7 cellular contexts compared by ENCODE assay signal in the genomic region with DNA sequence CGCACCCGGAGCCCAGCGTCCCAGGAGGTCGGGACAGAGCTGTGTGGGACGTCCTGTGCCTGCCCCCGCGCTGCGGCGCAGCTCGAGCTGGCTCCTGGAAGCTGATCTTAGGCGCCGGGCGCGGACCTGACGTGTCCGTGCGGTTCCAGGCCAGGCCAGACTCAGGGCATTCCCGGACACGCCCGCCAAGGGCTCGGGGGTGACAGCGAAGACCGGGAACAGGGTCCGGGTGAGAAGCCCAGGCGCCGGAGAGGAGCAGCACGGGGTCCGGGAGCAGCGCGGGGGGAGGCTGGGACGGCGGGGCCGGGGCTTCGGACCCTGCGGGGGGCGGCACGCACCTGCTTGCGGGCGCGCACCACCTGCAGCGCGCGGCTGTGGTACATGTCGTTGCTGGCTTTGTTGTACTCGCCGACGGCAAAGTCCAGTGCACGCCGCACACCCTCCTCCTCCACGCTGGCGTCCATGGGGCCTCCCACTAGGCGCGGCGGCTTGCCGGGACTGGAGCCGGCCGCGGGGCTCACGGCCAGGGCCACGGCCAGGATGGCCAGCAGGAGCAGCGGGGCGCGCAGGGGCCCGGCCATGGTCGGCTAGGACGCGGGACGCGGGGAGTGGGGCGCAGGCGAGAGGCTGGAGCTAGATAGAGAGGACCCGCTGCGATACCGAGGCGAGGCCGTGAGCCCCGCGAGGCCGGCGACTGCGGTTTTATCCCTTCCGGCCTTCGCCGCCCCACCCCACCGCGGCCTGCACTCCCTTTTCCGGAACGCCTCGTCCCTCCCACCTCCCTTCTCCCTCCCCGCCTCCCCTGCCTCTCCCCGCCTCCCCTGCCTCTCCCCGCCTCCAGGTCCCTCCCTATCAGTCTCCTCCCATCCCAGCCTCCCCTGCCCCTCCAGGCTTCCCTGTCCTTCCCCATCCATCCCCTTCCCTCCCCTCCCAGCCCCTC. TPM values are rescaled to one million over a fixed set of nuclear protein-coding genes. Genes with fewer than 3 reads are reported as not detected.
DNase-seq lines count a peak whose midpoint lies in the region; ATAC-seq and TF ChIP-seq lines count a peak whose summit lies in the region.

A gene with protein sequence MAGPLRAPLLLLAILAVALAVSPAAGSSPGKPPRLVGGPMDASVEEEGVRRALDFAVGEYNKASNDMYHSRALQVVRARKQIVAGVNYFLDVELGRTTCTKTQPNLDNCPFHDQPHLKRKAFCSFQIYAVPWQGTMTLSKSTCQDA (minus strand): TSS at position 674 of the 940 bp plus-strand sequence. CDS start 93 bp downstream, at position 581.

- no peak for TF ChIP-seq CTCF in dorsolateral prefrontal cortex (IDR thresholded peaks at IDR 0.05 in 54 of 56, conservative IDR thresholded peaks at IDR 0.05 in 2 of 56; ENCODE audit: low read depth in 1 of 56, partially characterized antibody in 56 of 56)

- H3K27me3 ChIP-seq in GM23248 (replicated peaks; ENCODE audit: insufficient read depth) (no peaks in the 10 kb centered on the region), dorsolateral prefrontal cortex (peaks cover 0 to 18% (median 0%) of the 10 kb centered on the region in 45 donors)

- H4K20me1 ChIP-seq in GM23248 (ENCODE audit: insufficient read depth) = no peaks in the 10 kb centered on the region

- H3K36me3 ChIP-seq in GM23248 (ENCODE audit: low read depth) = no peaks in the 10 kb centered on the region

- H2AFZ ChIP-seq in GM23248 = peak within 1 kb of the TSS; percentile 82

- peaks cover 26% of the 10 kb centered on the region for H3K4me1 ChIP-seq in GM23248 (ENCODE audit: insufficient read depth)

- no peaks in the 10 kb centered on the region for H3K9me2 ChIP-seq in GM23248 (ENCODE audit: insufficient read depth)

- no peaks in the 10 kb centered on the region for H3K36me3 Mint-ChIP-seq in stimulated activated naive CD8-positive, alpha-beta T cell treated with anti-CD3 and anti-CD28 coated beads, Interleukin-15, Interleukin-2, amounts not matched to agents 100 ng/mL and 50 ng/mL, for 24 hours (ENCODE audit: low read depth)

- H3K27ac ChIP-seq in GM23248 (peak within 1 kb of the TSS; percentile 83), dorsolateral prefrontal cortex (peak within 1 kb of the TSS in 57 of 59 donors; percentile 35 to 92 (median 83))

- WGBS in GM23248 (ENCODE audit: low coverage in 1 of 2, low lambda C conversion rate in 2 of 2, missing lambda C conversion rate in 2 of 2), 2 experiments = 1 to 2% methylated on average over 42 to 72 of the region's 92 CpGs

- H3K4me3 Mint-ChIP-seq in stimulated activated naive CD8-positive, alpha-beta T cell treated with anti-CD3 and anti-CD28 coated beads, Interleukin-15, Interleukin-2, amounts not matched to agents 100 ng/mL and 50 ng/mL, for 24 hours = peak within 1 kb of the TSS; percentile 55

- peaks cover 15% of the 10 kb centered on the region for H3F3A ChIP-seq in GM23248 (ENCODE audit: insufficient read depth)

- in situ Hi-C loops in GM23248 (cut with MboI) = no loop called here

- H3K4me2 ChIP-seq in GM23248 (ENCODE audit: unreplicated experiment) = peak within 1 kb of the TSS; percentile 94

- no peaks in the 10 kb centered on the region for H3K9me3 Mint-ChIP-seq in stimulated activated naive CD8-positive, alpha-beta T cell treated with anti-CD3 and anti-CD28 coated beads, Interleukin-15, Interleukin-2, amounts not matched to agents 100 ng/mL and 50 ng/mL, for 24 hours

- peaks cover 21% of the 10 kb centered on the region for H3K27me3 Mint-ChIP-seq in stimulated activated naive CD8-positive, alpha-beta T cell treated with anti-CD3 and anti-CD28 coated beads, Interleukin-15, Interleukin-2, amounts not matched to agents 100 ng/mL and 50 ng/mL, for 24 hours

- no peak within 1 kb of the TSS for H3K27ac Mint-ChIP-seq in stimulated activated naive CD8-positive, alpha-beta T cell treated with anti-CD3 and anti-CD28 coated beads, Interleukin-15, Interleukin-2, amounts not matched to agents 100 ng/mL and 50 ng/mL, for 24 hours

- ATAC-seq in left lobe of liver = peak; percentile 81

- no peaks in the 10 kb centered on the region for H3K9me3 ChIP-seq in GM23248 (ENCODE audit: low read depth)

- intact Hi-C loops in dorsolateral prefrontal cortex (cut with DNase I) = no loop called here

- H3K4me3 ChIP-seq in GM08714 (ENCODE audit: low read length) = peak within 1 kb of the TSS; percentile 85
- H3K4me3 ChIP-seq in GM23248 = peak within 1 kb of the TSS; percentile 85
- H3K4me3 ChIP-seq in dorsolateral prefrontal cortex = peak within 1 kb of the TSS; percentile 48 to 87 (median 73)

- peaks cover 5% of the 10 kb centered on the region for H3K4me1 Mint-ChIP-seq in stimulated activated naive CD8-positive, alpha-beta T cell treated with anti-CD3 and anti-CD28 coated beads, Interleukin-15, Interleukin-2, amounts not matched to agents 100 ng/mL and 50 ng/mL, for 24 hours (ENCODE audit: low read depth)

- H3K9ac ChIP-seq in GM23248 = peak within 1 kb of the TSS; percentile 95

- DNase-seq in GM23248 = peak; percentile 93
- DNase-seq in LoVo (ENCODE audit: low spot score) = peak; percentile 89
- peak; percentile 70 to 85 for DNase-seq in SHP77 (lab: John Stamatoyannopoulos, UW)
- peak in 7 of 10 donors; percentile 35 to 74 (median 69) for DNase-seq in dorsolateral prefrontal cortex
- peak; percentile 91 for DNase-seq in left lobe of liver (ENCODE audit: low spot score)

- peaks cover 23% of the 10 kb centered on the region for H3K79me2 ChIP-seq in GM23248 (ENCODE audit: insufficient read depth)

RNA-seq across cellular contexts. Expression of the gene that starts here (rescaled TPM):
- 396 and 478 TPM in 2 replicates for total RNA-seq in GM23248 (2014; rRNA removed; shearing (Covaris generic))
- polyA plus RNA-seq in GM23248 (2016; fragmentation: Nextera tagmentation; extraction: Ambion mirVana) = 782 and 784 TPM in 2 replicates
- total RNA-seq in dorsolateral prefrontal cortex (1,000 to 10,000 TPM in 112 of 120 experiments, 100 to 1,000 TPM in 8; 650 to 4,349 (median 1,494) TPM), left lobe of liver (1,478 TPM)

Comparison
In these comparisons a context has a peak if more than half of its experiments do, and no peak if none do; other contexts are left out.
1. Peak in every context shown above with its lines: DNase-seq, ATAC-seq, H3K4me3 ChIP-seq and H3K27ac ChIP-seq.